Comparison of ENCODE assay signal across 22 cellular contexts in the genomic region with DNA sequence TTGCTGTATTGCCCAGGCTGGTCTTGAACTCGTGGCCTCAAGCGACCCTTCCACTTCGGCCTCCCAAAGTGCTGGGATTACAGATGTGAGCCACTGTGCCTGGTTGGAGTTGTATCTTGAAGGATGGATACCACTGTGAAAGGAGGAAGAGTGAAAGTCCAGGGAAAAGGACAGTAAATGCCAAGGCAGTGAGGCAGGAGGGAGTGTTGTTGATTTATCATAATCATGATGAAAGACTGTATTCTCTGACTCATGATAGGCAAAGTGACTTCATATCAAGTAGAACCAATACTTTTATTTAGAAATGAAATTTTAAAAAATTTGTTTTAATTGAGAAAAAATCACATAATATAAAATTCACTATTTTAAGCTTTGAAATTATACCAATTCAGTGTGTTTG.
DNase-seq lines count a peak whose midpoint lies in the region; TF ChIP-seq lines count a peak whose summit lies in the region.
"Had no signal": no experiment of that assay in that cellular context is flagged by ENCODE, and none has a peak within 500 bp of the region (broad histone marks: within the 10 kb centered on the region; RNA-seq: fewer than 3 reads in every experiment).

No MANE protein-coding gene starts in this region.

- no peak overlapping the region for H3K4me3 ChIP-seq in mammary epithelial cell (replicated peaks in 1 of 3; ENCODE audit: insufficient read depth in 1 of 3, low read depth in 2 of 3, low read length in 3 of 3)
- no peak overlapping the region for H3K4me3 ChIP-seq in breast epithelium
- no peak overlapping the region for H3K4me3 ChIP-seq in choroid plexus epithelial cell (ENCODE audit: low read depth, low read length)
- no peak overlapping the region for H3K4me3 ChIP-seq in ascending aorta

- WGBS in mammary epithelial cell (ENCODE audit: low coverage, missing lambda C conversion rate), result 89% methylated on average over 3 of the region's 3 CpGs

- no peak overlapping the region for H3K4me2 ChIP-seq in mammary epithelial cell (ENCODE audit: insufficient read depth, low read depth, low read length)
- H3K4me2 ChIP-seq: KMS-11 had no signal

- TF ChIP-seq POLR2A in breast epithelium (IDR thresholded peaks at IDR 0.05), result no peak
- TF ChIP-seq POLR2A in erythroblast (IDR thresholded peaks at IDR 0.05; ENCODE audit: low read length), result no peak

- no peak for TF ChIP-seq CTCF in mammary epithelial cell (conservative IDR thresholded peaks at IDR 0.05 in 1 of 2, IDR thresholded peaks at IDR 0.05 in 1 of 2; ENCODE audit: extremely low read depth in 1 of 2, insufficient read depth in 1 of 2, low read depth in 1 of 2, low read length in 2 of 2)
- TF ChIP-seq CTCF in breast epithelium (IDR thresholded peaks at IDR 0.05), result no peak
- TF ChIP-seq CTCF in choroid plexus epithelial cell (conservative IDR thresholded peaks at IDR 0.05; ENCODE audit: low read depth, low read length), result no peak
- no peak for TF ChIP-seq CTCF in ascending aorta (IDR thresholded peaks at IDR 0.05)

- DNase-seq in mammary epithelial cell, result peak; percentile 41
- DNase-seq in breast epithelium (ENCODE audit: low spot score in 2 of 2), result no peak
- DNase-seq in choroid plexus epithelial cell (ENCODE audit: low read depth), result peak; percentile 13
- peak; percentile 33 for DNase-seq in iris pigment epithelial cell (ENCODE audit: low read depth)
- no peak for DNase-seq in amygdala (lab: John Stamatoyannopoulos, UW)
- DNase-seq in ascending aorta (ENCODE audit: low spot score in 2 of 2), result no peak
- no peak for DNase-seq in activated CD4-positive, alpha-beta T cell treated with anti-CD3 and anti-CD28 coated beads, Interleukin-2, amount 50 U/mL, for 1 hour
- no peak for DNase-seq in erythroblast (lab: John Stamatoyannopoulos, UW)
- DNase-seq: CD4-positive, CD25-positive, alpha-beta regulatory T cell; COR-L47; DMS 273 treated with DMSO at 0.1 percent for 48 hours; DND-41; GDM1; MV-4-11; NCI-H1417; NCI-H187; NCI-H2107; NCI-H524; NCI-H82; RPMI8226 had no signal

- H4K20me1 ChIP-seq in mammary epithelial cell (ENCODE audit: insufficient read depth, low read length), result no peaks in the 10 kb centered on the region

- H3K9me3 ChIP-seq in mammary epithelial cell (replicated peaks; ENCODE audit: insufficient read depth, low read length) (no peaks in the 10 kb centered on the region), breast epithelium (no peaks in the 10 kb centered on the region), ascending aorta (no peaks in the 10 kb centered on the region)

- CTCF ChIA-PET in mammary epithelial cell (lab: Charles Lee; ENCODE audit: low non-redundant PET), result no interaction called here

- H3K27me3 ChIP-seq in mammary epithelial cell (ENCODE audit: insufficient read depth, low read length) (peaks cover 2% of the 10 kb centered on the region), breast epithelium (no peaks in the 10 kb centered on the region), ascending aorta (no peaks in the 10 kb centered on the region)

- no peaks in the 10 kb centered on the region for H3K36me3 ChIP-seq in mammary epithelial cell (ENCODE audit: insufficient read depth, low read length)
- H3K36me3 ChIP-seq in breast epithelium, result no peaks in the 10 kb centered on the region
- no peaks in the 10 kb centered on the region for H3K36me3 ChIP-seq in ascending aorta

- no peak overlapping the region for H3K27ac ChIP-seq in mammary epithelial cell (ENCODE audit: insufficient read depth, low read depth, low read length)
- H3K27ac ChIP-seq in breast epithelium, result no peak overlapping the region
- no peak overlapping the region for H3K27ac ChIP-seq in ascending aorta
- H3K27ac ChIP-seq: 22Rv1, KMS-11 had no signal

- in situ Hi-C loops in mammary epithelial cell (cut with MboI; ENCODE audit: low sequenced_read_pairs in 2 of 2), result loop anchor here (10.0 to 25.0 kb wide), 2 partner anchors 1004 to 1017 kb away; a partner anchor contains a TSS

- H3K9ac ChIP-seq in mammary epithelial cell (ENCODE audit: insufficient read depth, low read length), result no peak overlapping the region
- H3K9ac ChIP-seq: KMS-11 had no signal

- intact Hi-C loops in mammary epithelial cell (cut with micrococcal nuclease) (no loop called here), breast epithelium (cut with DNase I; ENCODE audit: low total_unique reads) (loop anchor here (1.0 kb wide), 1 partner anchor 7 kb away; no protein-coding TSS in a partner anchor), ascending aorta (cut with DNase I) (no loop called here)

- BruUV-seq in mammary epithelial cell (replicated peaks; lab: Mats Ljungman, UMichigan), result no TSS peak

- dilution Hi-C loops in mammary epithelial cell (cut with HindIII; ENCODE audit: low sequenced_read_pairs), result no loop called here

- H3K4me1 ChIP-seq in mammary epithelial cell (ENCODE audit: insufficient read depth, low read length), result no peaks in the 10 kb centered on the region
- H3K4me1 ChIP-seq in breast epithelium, result no peaks in the 10 kb centered on the region
- no peaks in the 10 kb centered on the region for H3K4me1 ChIP-seq in ascending aorta

- H2AFZ ChIP-seq in mammary epithelial cell (ENCODE audit: low read depth, low read length), result no peak overlapping the region

- no peaks in the 10 kb centered on the region for H3K79me2 ChIP-seq in mammary epithelial cell (ENCODE audit: insufficient read depth, low read length)

Comparison
In these comparisons a context has a peak if more than half of its experiments do, and no peak if none do; other contexts are left out.
1. DNase-seq: peak in mammary epithelial cell (single experiment), choroid plexus epithelial cell (single experiment) and iris pigment epithelial cell (single experiment); none in breast epithelium (0 of 2), amygdala (0 of 56), ascending aorta (0 of 2), activated CD4-positive, alpha-beta T cell treated with anti-CD3 and anti-CD28 coated beads, Interleukin-2, amount 50 U/mL, for 1 hour (single experiment) and erythroblast (0 of 2).